ENCODE assay signal across 22 cellular contexts in genomic region chr17:73580311-73580710, GRCh38.
DNase-seq lines count a peak whose midpoint lies in the region; ATAC-seq, FAIRE-seq and TF ChIP-seq lines count a peak whose summit lies in the region.
"Had no signal": no experiment of that assay in that cellular context is flagged by ENCODE, and none has a peak within 500 bp of the region (broad histone marks: within the 10 kb centered on the region; RNA-seq: fewer than 3 reads in every experiment).

No MANE protein-coding gene starts in this region.

- TF ChIP-seq POLR2A in H1 (IDR thresholded peaks at IDR 0.05; ENCODE audit: control extremely low read depth in 1 of 2, low read depth in 2 of 2, low read length in 2 of 2), result no peak

- H3K36me3 ChIP-seq in RWPE2 (ENCODE audit: low read depth) (no peaks in the 10 kb centered on the region), H1 (ENCODE audit: control insufficient read depth in 2 of 4, insufficient read depth in 4 of 4, low read length in 3 of 4) (no peaks in the 10 kb centered on the region), neuronal stem cell (replicated peaks in 1 of 2; ENCODE audit: control insufficient read depth in 2 of 2, insufficient read depth in 2 of 2, low read length in 2 of 2) (no peaks in the 10 kb centered on the region)
- H3K36me3 ChIP-seq: BE2C, BLaER1 had no signal

- H4K91ac ChIP-seq in H1 (replicated peaks; ENCODE audit: insufficient read length, low read length) (no peak overlapping the region), neuronal stem cell (ENCODE audit: low read depth, low read length, poor library complexity) (no peak overlapping the region)

- H3K14ac ChIP-seq in H1 (ENCODE audit: insufficient read length) (no peak overlapping the region), neuronal stem cell (ENCODE audit: low read length) (peak overlapping the region; percentile 11)

- H2BK120ac ChIP-seq in H1 (replicated peaks; ENCODE audit: low read depth, low read length), result no peak overlapping the region
- H2BK120ac ChIP-seq in neuronal stem cell (ENCODE audit: low read depth, low read length), result no peak overlapping the region

- H3K4me1 ChIP-seq in RWPE2 (ENCODE audit: insufficient read depth, poor library complexity, severe bottlenecking) (no peaks in the 10 kb centered on the region), H1 (replicated peaks in 1 of 4; ENCODE audit: control insufficient read depth in 3 of 4, insufficient read depth in 4 of 4, low read length in 3 of 4) (peaks cover 0 to 7% (median under 1%) of the 10 kb centered on the region in 4 experiments; a peak in 3 of 7 replicates), neuronal stem cell (ENCODE audit: control insufficient read depth in 2 of 2, insufficient read depth in 1 of 2, low read depth in 1 of 2, low read length in 2 of 2) (peaks cover 6 to 11% of the 10 kb centered on the region in 2 donors)
- H3K4me1 ChIP-seq: A549, BE2C, Caco-2 had no signal

- H3K56ac ChIP-seq in H1 (replicated peaks; ENCODE audit: insufficient read length, low read depth, low read length), result no peak overlapping the region

- H3K18ac ChIP-seq in H1 (ENCODE audit: extremely low read depth, low read length) (no peak overlapping the region), neuronal stem cell (ENCODE audit: low read length) (peak overlapping the region; percentile 21)

- H3K79me2 ChIP-seq in H1 (ENCODE audit: control insufficient read depth in 1 of 2, insufficient read depth in 2 of 2, low read length in 2 of 2), result no peaks in the 10 kb centered on the region

- no peaks in the 10 kb centered on the region for H3K23me2 ChIP-seq in H1 (ENCODE audit: low read depth, low read length)

- no peak overlapping the region for H3K4ac ChIP-seq in H1 (replicated peaks; ENCODE audit: insufficient read length, low read depth, low read length)
- H3K4ac ChIP-seq in neuronal stem cell (ENCODE audit: low read length), result no peak overlapping the region

- H2AK5ac ChIP-seq in H1 (ENCODE audit: low read depth, low read length) (peak overlapping the region; percentile 75; the same call in 1 of the 2 replicates), neuronal stem cell (ENCODE audit: low read depth, low read length) (no peak overlapping the region)

- H2BK12ac ChIP-seq in H1 (ENCODE audit: low read depth, low read length) (no peak overlapping the region), neuronal stem cell (ENCODE audit: low read length) (no peak overlapping the region)

- H2BK5ac ChIP-seq in H1 (ENCODE audit: low read depth, low read length) (no peak overlapping the region), neuronal stem cell (ENCODE audit: low read length) (no peak overlapping the region)

- H2BK15ac ChIP-seq in H1 (ENCODE audit: low read length), result no peak overlapping the region
- no peak overlapping the region for H2BK15ac ChIP-seq in neuronal stem cell (ENCODE audit: low read length)

- intact Hi-C loops in head of caudate nucleus (cut with DNase I), result no loop called here

- POLR2A ChIA-PET in H1 (lab: Charles Lee; ENCODE audit: partially characterized antibody), result no interaction called here

- H3K23ac ChIP-seq in H1 (ENCODE audit: insufficient read length) (no peak overlapping the region), neuronal stem cell (ENCODE audit: low read depth, low read length, poor library complexity) (no peak overlapping the region)

- H3K27me3 ChIP-seq in RWPE2 (ENCODE audit: insufficient read depth, poor library complexity, severe bottlenecking) (no peaks in the 10 kb centered on the region), H1 (replicated peaks in 1 of 4; ENCODE audit: control insufficient read depth in 3 of 4, extremely low read depth in 1 of 4, insufficient read depth in 3 of 4, low read length in 3 of 4) (no peaks in the 10 kb centered on the region; a peak in 1 of 7 replicates), neuronal stem cell (ENCODE audit: control insufficient read depth in 3 of 3, insufficient read depth in 3 of 3, low read depth in 1 of 3, low read length in 3 of 3) (no peaks in the 10 kb centered on the region)
- H3K27me3 ChIP-seq: BLaER1 had no signal

- no peak for TF ChIP-seq RAD21 in H1 (IDR thresholded peaks at IDR 0.05 in 1 of 2, conservative IDR thresholded peaks at IDR 0.05 in 1 of 2; ENCODE audit: low read depth in 2 of 2, low read length in 2 of 2)

- TF ChIP-seq EP300 in H1 (IDR thresholded peaks at IDR 0.05; ENCODE audit: borderline replicate concordance in 1 of 2, low read depth in 2 of 2, low read length in 2 of 2), result no peak

- ATAC-seq in RWPE2 (ENCODE audit: low read depth), result no peak
- ATAC-seq: A549; CD8-positive, alpha-beta T cell had no signal

- no peak overlapping the region for H3K4me3 ChIP-seq in RWPE2 (ENCODE audit: severe bottlenecking)
- H3K4me3 ChIP-seq in H1 (ENCODE audit: extremely low read depth in 1 of 4, insufficient read depth in 2 of 4, low read depth in 3 of 4, low read length in 4 of 4), result no peak overlapping the region
- no peak overlapping the region for H3K4me3 ChIP-seq in neuronal stem cell (ENCODE audit: low read length in 2 of 2)
- H3K4me3 ChIP-seq: A549, BLaER1 had no signal

- CTCF ChIA-PET in H1 (lab: Charles Lee; ENCODE audit: partially characterized antibody), result interaction anchor here (1.0 to 2.7 kb wide), 7 partner anchors 9 to 159 kb away, joined by 3 to 8 read pairs (median 4); no protein-coding TSS in a partner anchor

- FAIRE-seq in H1 (lab: Jason Lieb, UNC), result no peak
- FAIRE-seq in urothelium cell line (lab: Jason Lieb, UNC), result peak; percentile 69
- FAIRE-seq: A549, D721Med, G401.6, GM12891, GM19239 had no signal

- H3K27ac ChIP-seq in RWPE2 (ENCODE audit: poor library complexity, severe bottlenecking), result no peak overlapping the region
- 0 out of 2 replicates have a peak overlapping the region, but pooled peaks have one; percentile 18 for H3K27ac ChIP-seq in H1 (ENCODE audit: low read depth, low read length)
- H3K27ac ChIP-seq in neuronal stem cell (replicated peaks; ENCODE audit: low read length), result no peak overlapping the region
- H3K27ac ChIP-seq: 22Rv1, A549, BLaER1 had no signal

- no peak overlapping the region for H4K8ac ChIP-seq in H1 (ENCODE audit: extremely low read depth, insufficient read depth, low read length)
- no peak overlapping the region for H4K8ac ChIP-seq in neuronal stem cell (ENCODE audit: low read depth, low read length)

- no peak overlapping the region for H3K9ac ChIP-seq in H1 (replicated peaks in 1 of 4; ENCODE audit: extremely low read depth in 1 of 4, low read depth in 3 of 4, low read length in 3 of 4)
- no peak overlapping the region for H3K9ac ChIP-seq in neuronal stem cell (ENCODE audit: low read depth, low read length, poor library complexity)
- H3K9ac ChIP-seq: BLaER1 had no signal

- peak; percentile 61 for DNase-seq in RWPE2 (ENCODE audit: low spot score)
- no peak for DNase-seq in H1 (ENCODE audit: low read depth in 1 of 2, low spot score in 2 of 2)
- DNase-seq in neuronal stem cell (ENCODE audit: low spot score), result no peak
- no peak for DNase-seq in urothelium cell line (ENCODE audit: low spot score)
- DNase-seq in head of caudate nucleus, result no peak
- DNase-seq in activated naive CD4-positive, alpha-beta T cell treated with anti-CD3 and anti-CD28 coated beads, Interleukin-2, amount 50 U/mL, for 16 hours, result no peak
- no peak for DNase-seq in NCI-H1105 (lab: John Stamatoyannopoulos, UW)
- DNase-seq: BE2C; C1 segment of cervical spinal cord; Caco-2; Calu3; CD4-positive, alpha-beta T cell; CD8-positive, alpha-beta T cell; DMS79 treated with DMSO at 0.1 percent for 48 hours; GF-D8 had no signal

- no peak overlapping the region for H4K5ac ChIP-seq in H1 (ENCODE audit: insufficient read length, low read depth, low read length)

- no peak overlapping the region; a peak in 1 of 4 replicates for H3K4me2 ChIP-seq in H1 (ENCODE audit: insufficient read depth in 1 of 2, low read depth in 2 of 2, low read length in 2 of 2)
- no peak overlapping the region for H3K4me2 ChIP-seq in neuronal stem cell (ENCODE audit: insufficient read depth, low read length, poor library complexity, severe bottlenecking)
- H3K4me2 ChIP-seq: A549 had no signal

- TF ChIP-seq CTCF in RWPE2 (IDR thresholded peaks at IDR 0.05; ENCODE audit: poor library complexity, severe bottlenecking) (no peak), H1 (IDR thresholded peaks at IDR 0.05; ENCODE audit: control extremely low read depth in 1 of 3, insufficient read depth in 1 of 3, low read depth in 1 of 3, low read length in 3 of 3) (no peak)

- no peak overlapping the region for H2BK20ac ChIP-seq in H1 (ENCODE audit: low read length)

- H3K79me1 ChIP-seq in H1 (ENCODE audit: low read depth, low read length), result no peaks in the 10 kb centered on the region
- peaks cover 25% of the 10 kb centered on the region for H3K79me1 ChIP-seq in neuronal stem cell (ENCODE audit: low read depth, low read length)

- H3K9me3 ChIP-seq in RWPE2 (ENCODE audit: severe bottlenecking), result no peaks in the 10 kb centered on the region
- no peaks in the 10 kb centered on the region for H3K9me3 ChIP-seq in H1 (ENCODE audit: insufficient read depth in 2 of 2, low read depth in 1 of 2, low read length in 1 of 2)
- H3K9me3 ChIP-seq in neuronal stem cell (replicated peaks in 1 of 2; ENCODE audit: control insufficient read depth in 2 of 2, insufficient read depth in 1 of 2, low read depth in 1 of 2, low read length in 2 of 2), result no peaks in the 10 kb centered on the region
- H3K9me3 ChIP-seq: A549, BE2C, BLaER1, Caco-2 had no signal

- WGBS in H1 (ENCODE audit: extremely low coverage in 1 of 2, insufficient coverage in 1 of 2, insufficient read length in 1 of 2, insufficient replicate concordance in 2 of 2, low coverage in 1 of 2, low lambda C conversion rate in 2 of 2, missing lambda C conversion rate in 1 of 2), 2 experiments, result 80% methylated on average over 7 of the region's 7 CpGs; no CpG with 5 or more reads in 1 of the 2 experiments
- whole genome bisulfite sequencing in neuronal stem cell (ENCODE audit: extremely low coverage in 2 of 2, insufficient read length in 2 of 2, insufficient replicate concordance in 1 of 2), 2 donors, result no CpG with 5 or more reads among the region's 7 CpGs

- H4K20me1 ChIP-seq in H1 (replicated peaks in 1 of 2; ENCODE audit: control insufficient read depth in 1 of 2, insufficient read depth in 2 of 2, low read length in 2 of 2), result no peaks in the 10 kb centered on the region
- H4K20me1 ChIP-seq: BLaER1 had no signal

- no peak overlapping the region for H2AFZ ChIP-seq in H1 (ENCODE audit: low read length)
- H2AFZ ChIP-seq in neuronal stem cell (ENCODE audit: low read length), result no peak overlapping the region

TF ChIP-seq in H1, 55 proteins besides CTCF, POLR2A, EP300 and RAD21:
- no peak for TF ChIP-seq EGR1 (IDR thresholded peaks at IDR 0.05; ENCODE audit: borderline replicate concordance, low read depth, low read length)
- TF ChIP-seq SUZ12 (IDR thresholded peaks at IDR 0.05; ENCODE audit: low read length), result no peak
- TF ChIP-seq EZH2 (IDR thresholded peaks at IDR 0.05; ENCODE audit: low read depth, low read length, severe bottlenecking), result no peak
- TF ChIP-seq CREB1 (IDR thresholded peaks at IDR 0.05), result no peak
- TF ChIP-seq SP2 (IDR thresholded peaks at IDR 0.05; ENCODE audit: low read length), result no peak
- TF ChIP-seq CBX8 (IDR thresholded peaks at IDR 0.05; ENCODE audit: borderline replicate concordance, low read depth, low read length), result no peak
- TF ChIP-seq RXRA (IDR thresholded peaks at IDR 0.05; ENCODE audit: insufficient read depth, low read depth, low read length), result no peak
- no peak for TF ChIP-seq SP1 (IDR thresholded peaks at IDR 0.05; ENCODE audit: low read depth, low read length)
- no peak for TF ChIP-seq SIX5 (IDR thresholded peaks at IDR 0.05; ENCODE audit: low read depth, low read length)
